Comparison of ENCODE assay signal across 8 cellular contexts in genomic region chr20:31674895-31675827, GRCh38. TPM values are rescaled to one million over a fixed set of nuclear protein-coding genes. Genes with fewer than 3 reads are reported as not detected.
A peak's percentile ranks its signal among the peaks of the same experiment; 100 is the strongest.
DNase-seq lines count a peak whose midpoint lies in the region; TF ChIP-seq lines count a peak whose summit lies in the region.

No MANE protein-coding gene starts in this region.

- TF ChIP-seq POLR2A in erythroblast (IDR thresholded peaks at IDR 0.05; ENCODE audit: low read length) = peak; percentile 74
- TF ChIP-seq POLR2A in stomach (IDR thresholded peaks at IDR 0.05) = no peak

- no peaks in the 10 kb centered on the region for H3K9me3 ChIP-seq in GM23248 (ENCODE audit: low read depth)
- H3K9me3 ChIP-seq in stomach = no peaks in the 10 kb centered on the region

- H3K79me2 ChIP-seq in GM23248 (ENCODE audit: insufficient read depth) = peaks cover 98% of the 10 kb centered on the region

- H3K4me1 Mint-ChIP-seq in nephron = peaks cover 62% of the 10 kb centered on the region

- no peaks in the 10 kb centered on the region for H3K27me3 Mint-ChIP-seq in nephron (ENCODE audit: low read depth)

- no peak overlapping the region for H2AFZ ChIP-seq in GM23248

- peaks cover 14% of the 10 kb centered on the region for H3K36me3 Mint-ChIP-seq in nephron (ENCODE audit: low read depth)

- H3K4me2 ChIP-seq in GM23248 (ENCODE audit: unreplicated experiment) = peak overlapping the region; percentile 49

- no peak for TF ChIP-seq EP300 in stomach (IDR thresholded peaks at IDR 0.05)

- peak overlapping the region; percentile 24 to 53 (median 26) for H3K27ac Mint-ChIP-seq in nephron

- H3K36me3 ChIP-seq in GM23248 (ENCODE audit: low read depth) (0 out of 2 replicates have a peak, but pooled peaks cover 4% of the 10 kb centered on the region), stomach (peaks cover 4 to 27% (median 21%) of the 10 kb centered on the region in 4 donors)

- in situ Hi-C loops in GM23248 (cut with MboI) = no loop called here

- H3K27me3 ChIP-seq in GM23248 (replicated peaks; ENCODE audit: insufficient read depth) = no peaks in the 10 kb centered on the region
- H3K27me3 ChIP-seq in stomach = no peaks in the 10 kb centered on the region

- H3K9ac ChIP-seq in GM23248 = no peak overlapping the region

- no peaks in the 10 kb centered on the region for H4K20me1 ChIP-seq in GM23248 (ENCODE audit: insufficient read depth)

- no peaks in the 10 kb centered on the region for H3K9me3 Mint-ChIP-seq in nephron

- peak overlapping the region; percentile 9 for H3K27ac ChIP-seq in GM23248
- peak overlapping the region; percentile 72 to 88 (median 81) for H3K27ac ChIP-seq in stomach

- H3K4me3 ChIP-seq in GM23248 (no peak overlapping the region), stomach (peak overlapping the region; percentile 11 to 31 (median 18))

- TF ChIP-seq CTCF in nephron (IDR thresholded peaks at IDR 0.05; ENCODE audit: unreplicated experiment in 3 of 3) (no peak), stomach (IDR thresholded peaks at IDR 0.05) (no peak)

- DNase-seq in DMS79 treated with DMSO at 0.1 percent for 48 hours (lab: John Stamatoyannopoulos, UW) (peak; percentile 24), GM23248 (peak; percentile 75), NOMO-1 (lab: John Stamatoyannopoulos, UW; ENCODE audit: unreplicated experiment in 2 of 2) (peak; percentile 79 to 91), erythroblast (lab: John Stamatoyannopoulos, UW) (peak; percentile 89 to 90), stomach (peak; percentile 71), DMS53 (lab: John Stamatoyannopoulos, UW) (no peak)
- peak; percentile 41 for DNase-seq in activated CD8-positive, alpha-beta memory T cell treated with anti-CD3 and anti-CD28 coated beads, Interleukin-2, amount 50 U/mL, for 24 hours (ENCODE audit: extremely low read depth)

- WGBS in GM23248 (ENCODE audit: low coverage in 1 of 2, low lambda C conversion rate in 2 of 2, missing lambda C conversion rate in 2 of 2), 2 experiments = 60 to 62% methylated on average over 10 of the region's 10 CpGs
- WGBS in stomach, 5 donors = 16 to 24% (median 19%) methylated on average over 10 of the region's 10 CpGs

- H3F3A ChIP-seq in GM23248 (ENCODE audit: insufficient read depth) = 0 out of 2 replicates have a peak, but pooled peaks cover 4% of the 10 kb centered on the region

- H3K4me1 ChIP-seq in GM23248 (ENCODE audit: insufficient read depth) (peaks cover 33% of the 10 kb centered on the region), stomach (peaks cover 74 to 99% (median 90%) of the 10 kb centered on the region in 4 donors)

- H3K9me2 ChIP-seq in GM23248 (ENCODE audit: insufficient read depth) = no peaks in the 10 kb centered on the region

- peak overlapping the region in 1 of 3 experiments; percentile 6 for H3K4me3 Mint-ChIP-seq in nephron

- intact Hi-C loops in stomach (cut with DNase I; ENCODE audit: low total_unique reads) = no loop called here

RNA-seq across cellular contexts. Expression of gene COX4I2, which starts 37.4 kb away (rescaled TPM):
- not detected in 2 replicates for total RNA-seq in GM23248 (2014; rRNA removed; shearing (Covaris generic))
- not detected in 2 replicates for polyA plus RNA-seq in GM23248 (2016; fragmentation: Nextera tagmentation; extraction: Ambion mirVana)
- total RNA-seq in stomach = 1 to 10 TPM in 2 of 5 donors, not detected in 3; 1.8 to 4.2 TPM
- polyA plus RNA-seq in stomach = 1 to 10 TPM; 1.8 to 6.7 (median 4.8) TPM

RNA-seq across cellular contexts. Expression of gene BCL2L1, which starts 47.5 kb away (rescaled TPM):
- 83.8 and 95.1 TPM in 2 replicates for total RNA-seq in GM23248 (2014; rRNA removed; shearing (Covaris generic))
- polyA plus RNA-seq in GM23248 (2016; fragmentation: Nextera tagmentation; extraction: Ambion mirVana) = 56.2 and 56.3 TPM in 2 replicates
- 100 to 1,000 TPM in 2 of 5 donors, 10 to 100 TPM in 3; 61.7 to 210 (median 68.7) TPM for total RNA-seq in stomach
- 10 to 100 TPM; 47.1 to 88.2 (median 73.0) TPM for polyA plus RNA-seq in stomach
